Comparison of ENCODE assay signal across 21 cellular contexts in genomic region chr17:17798010-17798556, GRCh38.
"Had no signal": no experiment of that assay in that cellular context is flagged by ENCODE, and none has a peak within 500 bp of the region (broad histone marks: within the 10 kb centered on the region; RNA-seq: fewer than 3 reads in every experiment).

No MANE protein-coding gene starts in this region.

- FAIRE-seq: keratinocyte had no signal

- DNase-seq: colonic mucosa; effector CD8-positive, alpha-beta T cell; endodermal cell; foreskin fibroblast; gastrocnemius medialis; head of caudate nucleus; left ventricle myocardium superior; lower lobe of right lung; natural killer cell; psoas muscle; spleen; stimulated activated CD4-positive, alpha-beta T cell treated with anti-CD3 and anti-CD28 coated beads, Interleukin-4, amount 100 ng/mL, for 4 hours; transverse colon had no signal

- ATAC-seq: esophagus mucosa; lower lobe of right lung; natural killer cell; right cardiac atrium; stimulated activated memory B cell treated with anti-CD40 and anti-IgM and Interleukin-4, amounts not matched to agents 10 μg/mL and 1 μg/mL and 100 μg/mL, for 72 hours had no signal

- H3K27me3 ChIP-seq: colonic mucosa, gastrocnemius medialis, spleen, suprapubic skin, transverse colon, vagina had no signal

- H3K9me3 ChIP-seq: colonic mucosa, gastrocnemius medialis, lower lobe of right lung, psoas muscle, spleen, suprapubic skin, transverse colon, vagina had no signal

- H3K36me3 ChIP-seq: colonic mucosa, gastrocnemius medialis, transverse colon had no signal

- H3K4me3 ChIP-seq: colonic mucosa, gastrocnemius medialis, lower lobe of right lung, psoas muscle, skin epidermis, spleen, suprapubic skin, transverse colon, vagina had no signal

- H3K27ac ChIP-seq: colonic mucosa, epithelial cell of prostate, lower lobe of right lung, psoas muscle, skin epidermis, spleen, suprapubic skin, transverse colon, vagina had no signal
